In genomic region chr7:117731455-117731854, GRCh38 we compare ENCODE assay signal across 7 cellular contexts.
DNase-seq lines count a peak whose midpoint lies in the region; ATAC-seq and TF ChIP-seq lines count a peak whose summit lies in the region.

No MANE protein-coding gene starts in this region.

- H2BK15ac ChIP-seq in mesendoderm (replicated peaks; ENCODE audit: low read depth) = no peak overlapping the region

- H3K27ac ChIP-seq in mesendoderm (ENCODE audit: low read depth, low read length) = no peak overlapping the region
- H3K27ac ChIP-seq in osteoblast (ENCODE audit: low read depth, low read length) = no peak overlapping the region

- H3K4me2 ChIP-seq in mesendoderm (ENCODE audit: low read length) = no peak overlapping the region
- H3K4me2 ChIP-seq in osteoblast (ENCODE audit: insufficient read depth, low read length) = no peak overlapping the region

- H3K9ac ChIP-seq in mesendoderm (ENCODE audit: low read length) = no peak overlapping the region

- no peak overlapping the region for H4K8ac ChIP-seq in mesendoderm (ENCODE audit: low read depth, low read length)

- H3K79me2 ChIP-seq in mesendoderm (ENCODE audit: control insufficient read depth, insufficient read depth, low read length) (no peaks in the 10 kb centered on the region), osteoblast (ENCODE audit: insufficient read depth, low read length) (no peaks in the 10 kb centered on the region)

- peaks cover 2% of the 10 kb centered on the region for H3K36me3 ChIP-seq in mesendoderm (ENCODE audit: control insufficient read depth, insufficient read depth, low read length)
- H3K36me3 ChIP-seq in osteoblast (ENCODE audit: insufficient read depth, low read length) = no peaks in the 10 kb centered on the region

- no peak overlapping the region for H3K4ac ChIP-seq in mesendoderm (ENCODE audit: low read depth, low read length)

- no peak overlapping the region for H3K4me3 ChIP-seq in mesendoderm (ENCODE audit: low read length)
- H3K4me3 ChIP-seq in osteoblast (ENCODE audit: insufficient read depth, low read length) = no peak overlapping the region

- no CpG with 5 or more reads among the region's 6 CpGs for WGBS in mesendoderm (ENCODE audit: extremely low coverage, insufficient coverage, low lambda C conversion rate)

- peak overlapping the region; percentile 24 for H3K23ac ChIP-seq in mesendoderm (ENCODE audit: low read length)

- H3K18ac ChIP-seq in mesendoderm (ENCODE audit: low read length) = no peak overlapping the region

- H4K5ac ChIP-seq in mesendoderm (ENCODE audit: low read length) = no peak overlapping the region

- H3K56ac ChIP-seq in mesendoderm (ENCODE audit: low read length) = no peak overlapping the region

- H3K4me1 Mint-ChIP-seq in effector memory CD8-positive, alpha-beta T cell (ENCODE audit: low read depth in 2 of 2) = no peaks in the 10 kb centered on the region

- no peak overlapping the region for H2BK5ac ChIP-seq in mesendoderm (ENCODE audit: low read length)

- H3K4me1 ChIP-seq in mesendoderm (ENCODE audit: control insufficient read depth, low read depth, low read length) (no peaks in the 10 kb centered on the region), osteoblast (ENCODE audit: insufficient read depth, low read length) (no peaks in the 10 kb centered on the region)

- H3K27me3 ChIP-seq in mesendoderm (ENCODE audit: insufficient read depth, low read length, poor library complexity) (no peaks in the 10 kb centered on the region), osteoblast (ENCODE audit: insufficient read depth, low read length) (no peaks in the 10 kb centered on the region)

- TF ChIP-seq CTCF in osteoblast (IDR thresholded peaks at IDR 0.05; ENCODE audit: extremely low read depth, low read depth, low read length) = no peak

- H3K27ac Mint-ChIP-seq in effector memory CD8-positive, alpha-beta T cell = no peak overlapping the region

- H2BK120ac ChIP-seq in mesendoderm (ENCODE audit: low read depth, low read length) = no peak overlapping the region

- H3K9me3 Mint-ChIP-seq in effector memory CD8-positive, alpha-beta T cell = no peaks in the 10 kb centered on the region

- no peak overlapping the region for H3K4me3 Mint-ChIP-seq in effector memory CD8-positive, alpha-beta T cell

- no peaks in the 10 kb centered on the region for H4K20me1 ChIP-seq in osteoblast (ENCODE audit: insufficient read depth, low read length)

- H3K27me3 Mint-ChIP-seq in effector memory CD8-positive, alpha-beta T cell = peaks cover 0 to 20% of the 10 kb centered on the region in 2 donors

- H2AFZ ChIP-seq in osteoblast (ENCODE audit: low read length) = no peak overlapping the region

- H2AK5ac ChIP-seq in mesendoderm (ENCODE audit: low read length) = no peak overlapping the region

- no peaks in the 10 kb centered on the region for H3K79me1 ChIP-seq in mesendoderm (ENCODE audit: low read length)

- DNase-seq in mesendoderm (peak; percentile 37), osteoblast (ENCODE audit: insufficient read length, low spot score, missing footprints) (no peak)
- DNase-seq in activated CD8-positive, alpha-beta memory T cell treated with anti-CD3 and anti-CD28 coated beads, Interleukin-2, amount 50 U/mL, for 4 hours = no peak
- no peak for DNase-seq in effector memory CD8-positive, alpha-beta T cell

- no peaks in the 10 kb centered on the region for H3K36me3 Mint-ChIP-seq in effector memory CD8-positive, alpha-beta T cell (ENCODE audit: insufficient read depth)

- H3K9me3 ChIP-seq in osteoblast (ENCODE audit: low read depth, low read length) = no peaks in the 10 kb centered on the region

- ATAC-seq in GM18870 (IDR thresholded peaks at IDR 0.05; ENCODE audit: unreplicated experiment) (peak; percentile 95), GM21717 (IDR thresholded peaks at IDR 0.05; ENCODE audit: unreplicated experiment) (peak; percentile 96), HG03575 (IDR thresholded peaks at IDR 0.05; ENCODE audit: extremely low read depth, insufficient number of reproducible peaks, low FRiP score, unreplicated experiment) (peak; percentile 85)
- no peak for ATAC-seq in effector memory CD8-positive, alpha-beta T cell (replicated peaks)
